8 cellular contexts compared by ENCODE assay signal in genomic region chr16:48556913-48557351, GRCh38. TPM values are rescaled to one million over a fixed set of nuclear protein-coding genes. Genes with fewer than 3 reads are reported as not detected.
DNase-seq lines count a peak whose midpoint lies in the region; ATAC-seq and TF ChIP-seq lines count a peak whose summit lies in the region.

No MANE protein-coding gene starts in this region.

- no peaks in the 10 kb centered on the region for H3K9me3 Mint-ChIP-seq in activated naive CD4-positive, alpha-beta T cell treated with anti-CD3 and anti-CD28 coated beads, Interleukin-2, amount 50 U/mL, for 24 hours

- H4K20me1 ChIP-seq in osteoblast (ENCODE audit: insufficient read depth, low read length) = peaks cover 38% of the 10 kb centered on the region

- TF ChIP-seq CTCF in osteoblast (IDR thresholded peaks at IDR 0.05; ENCODE audit: extremely low read depth, low read depth, low read length) = no peak
- no peak for TF ChIP-seq CTCF in tibial artery (IDR thresholded peaks at IDR 0.05)

- H3K36me3 ChIP-seq in osteoblast (ENCODE audit: insufficient read depth, low read length) (peaks cover 23% of the 10 kb centered on the region), tibial artery (peaks cover 0 to 1% (median 0%) of the 10 kb centered on the region in 3 donors), HAP-1 (replicated peaks) (peaks cover 13% of the 10 kb centered on the region)

- H3K79me2 ChIP-seq in osteoblast (ENCODE audit: insufficient read depth, low read length) = peaks cover 76% of the 10 kb centered on the region

- intact Hi-C loops in tibial artery (cut with DNase I; ENCODE audit: low total_unique reads) = no loop called here

- H3K4me1 Mint-ChIP-seq in activated naive CD4-positive, alpha-beta T cell treated with anti-CD3 and anti-CD28 coated beads, Interleukin-2, amount 50 U/mL, for 24 hours = peaks cover 89% of the 10 kb centered on the region

- H3K27me3 Mint-ChIP-seq in activated naive CD4-positive, alpha-beta T cell treated with anti-CD3 and anti-CD28 coated beads, Interleukin-2, amount 50 U/mL, for 24 hours = no peaks in the 10 kb centered on the region

- H3K4me1 ChIP-seq in osteoblast (ENCODE audit: insufficient read depth, low read length) (peaks cover 40% of the 10 kb centered on the region), tibial artery (peaks cover 0 to 92% (median 37%) of the 10 kb centered on the region in 4 donors), HAP-1 (no peaks in the 10 kb centered on the region)

- peaks cover 19% of the 10 kb centered on the region for H3K36me3 Mint-ChIP-seq in activated naive CD4-positive, alpha-beta T cell treated with anti-CD3 and anti-CD28 coated beads, Interleukin-2, amount 50 U/mL, for 24 hours

- peak overlapping the region; percentile 63 for H3K4me3 Mint-ChIP-seq in activated naive CD4-positive, alpha-beta T cell treated with anti-CD3 and anti-CD28 coated beads, Interleukin-2, amount 50 U/mL, for 24 hours

- H3K4me3 ChIP-seq in osteoblast (ENCODE audit: insufficient read depth, low read length) (peak overlapping the region; percentile 4), tibial artery (no peak overlapping the region), HAP-1 (no peak overlapping the region)

- H3K4me2 ChIP-seq in osteoblast (ENCODE audit: insufficient read depth, low read length) = peak overlapping the region; percentile 23

- H3K27me3 ChIP-seq in osteoblast (ENCODE audit: insufficient read depth, low read length) (no peaks in the 10 kb centered on the region), tibial artery (no peaks in the 10 kb centered on the region), HAP-1 (ENCODE audit: low read depth) (no peaks in the 10 kb centered on the region)

- ATAC-seq in HG03342 (IDR thresholded peaks at IDR 0.05; ENCODE audit: unreplicated experiment) = peak; percentile 71

- H3K27ac Mint-ChIP-seq in activated naive CD4-positive, alpha-beta T cell treated with anti-CD3 and anti-CD28 coated beads, Interleukin-2, amount 50 U/mL, for 24 hours = peak overlapping the region; percentile 97

- H3K27ac ChIP-seq in osteoblast (ENCODE audit: low read depth, low read length) (peak overlapping the region; percentile 62), tibial artery (no peak overlapping the region)

- peak; percentile 38 for DNase-seq in stimulated activated CD4-positive, alpha-beta T cell treated with anti-CD3 and anti-CD28 coated beads, Interleukin-1b, Interleukin-23, amount 100 ng/mL, for 48 hours
- no peak for DNase-seq in stimulated activated CD4-positive, alpha-beta T cell treated with anti-CD3 and anti-CD28 coated beads, Interleukin-12 subunit alpha, Interleukin-12 subunit beta, amount 100 ng/mL, for 4 hours
- peak; percentile 68 for DNase-seq in osteoblast (ENCODE audit: insufficient read length, low spot score, missing footprints)
- DNase-seq in tibial artery = no peak
- no peak for DNase-seq in HAP-1 (ENCODE audit: low spot score in 2 of 2)
- no peak for DNase-seq in NCI-H524 treated with DMSO at 0.1 percent for 48 hours (lab: John Stamatoyannopoulos, UW)

- in situ Hi-C loops in HAP-1 (cut with MboI; ENCODE audit: low sequenced_read_pairs) = no loop called here

- no peak overlapping the region for H2AFZ ChIP-seq in osteoblast (ENCODE audit: low read length)

- H3K9me3 ChIP-seq in osteoblast (ENCODE audit: low read depth, low read length) (no peaks in the 10 kb centered on the region), tibial artery (no peaks in the 10 kb centered on the region), HAP-1 (no peaks in the 10 kb centered on the region)

RNA-seq across cellular contexts. Expression of gene N4BP1, which starts 53.0 kb away (rescaled TPM):
- 29.0 and 33.3 TPM in 2 replicates for total RNA-seq in osteoblast

Comparison
In these comparisons a context has a peak if more than half of its experiments do, and no peak if none do; other contexts are left out.
1. DNase-seq: peak in stimulated activated CD4-positive, alpha-beta T cell treated with anti-CD3 and anti-CD28 coated beads, Interleukin-1b, Interleukin-23, amount 100 ng/mL, for 48 hours (single experiment) and osteoblast (single experiment); none in stimulated activated CD4-positive, alpha-beta T cell treated with anti-CD3 and anti-CD28 coated beads, Interleukin-12 subunit alpha, Interleukin-12 subunit beta, amount 100 ng/mL, for 4 hours (single experiment), tibial artery (0 of 2), HAP-1 (0 of 2) and NCI-H524 treated with DMSO at 0.1 percent for 48 hours (single experiment).